11 cellular contexts compared by ENCODE assay signal in genomic region chr20:50297498-50298348, GRCh38.
DNase-seq lines count a peak whose midpoint lies in the region; TF ChIP-seq lines count a peak whose summit lies in the region.
"Had no signal": no experiment of that assay in that cellular context is flagged by ENCODE, and none has a peak within 500 bp of the region (broad histone marks: within the 10 kb centered on the region; RNA-seq: fewer than 3 reads in every experiment).

No MANE protein-coding gene starts in this region.

- H3K27me3 Mint-ChIP-seq in progenitor cell of endocrine pancreas: peaks cover 9% of the 10 kb centered on the region

- no peaks in the 10 kb centered on the region for H3K36me3 Mint-ChIP-seq in progenitor cell of endocrine pancreas (ENCODE audit: insufficient read depth)

- TF ChIP-seq CTCF in progenitor cell of endocrine pancreas (IDR thresholded peaks at IDR 0.05; ENCODE audit: unreplicated experiment) (no peak), GM20000 (IDR thresholded peaks at IDR 0.05; ENCODE audit: extremely low read depth, missing control alignments) (no peak)

- peak overlapping the region; percentile 0 for H3K27ac Mint-ChIP-seq in progenitor cell of endocrine pancreas

- H3K27ac ChIP-seq in caudate nucleus (ENCODE audit: low read depth, low read length): peak overlapping the region; percentile 6

- H3K4me3 Mint-ChIP-seq in progenitor cell of endocrine pancreas (ENCODE audit: low read depth): no peak overlapping the region

- H3K4me1 Mint-ChIP-seq in progenitor cell of endocrine pancreas (ENCODE audit: low read depth): no peaks in the 10 kb centered on the region

- H3K9me3 Mint-ChIP-seq in progenitor cell of endocrine pancreas (ENCODE audit: low read depth): no peaks in the 10 kb centered on the region

- DNase-seq in NK-92 treated with Interleukin-12 subunit alpha and Interleukin-12 subunit beta, amount 100 ng/mL, for 24 hours (lab: John Stamatoyannopoulos, UW): peak; percentile 26
- DNase-seq in NK-92 (lab: John Stamatoyannopoulos, UW; ENCODE audit: unreplicated experiment): no peak
- peak; percentile 16 for DNase-seq in NCI-H69 (lab: John Stamatoyannopoulos, UW)
- peak in 1 of 61 donors; percentile 7 for DNase-seq in caudate nucleus (lab: John Stamatoyannopoulos, UW)
- no peak for DNase-seq in progenitor cell of endocrine pancreas (ENCODE audit: low spot score, unreplicated experiment)
- DNase-seq in midbrain (lab: John Stamatoyannopoulos, UW): no peak
- no peak for DNase-seq in GM20000 (ENCODE audit: low spot score)
- DNase-seq in AG08396 (ENCODE audit: low spot score): no peak
- DNase-seq: NCI-H1417 treated with DMSO at 0.1 percent for 48 hours; stimulated activated naive CD4-positive, alpha-beta T cell; T-helper 9 cell had no signal

Comparison
In these comparisons a context has a peak if more than half of its experiments do, and no peak if none do; other contexts are left out.
1. DNase-seq: peak in NK-92 treated with Interleukin-12 subunit alpha and Interleukin-12 subunit beta, amount 100 ng/mL, for 24 hours (single experiment) and NCI-H69 (single experiment); none in NK-92 (single experiment), progenitor cell of endocrine pancreas (single experiment), midbrain (single experiment), GM20000 (single experiment) and AG08396 (single experiment).